In genomic region chr2:197037863-197038398, GRCh38 we compare ENCODE assay signal across 16 cellular contexts.
A peak's percentile ranks its signal among the peaks of the same experiment; 100 is the strongest.
DNase-seq lines count a peak whose midpoint lies in the region; ATAC-seq, FAIRE-seq and TF ChIP-seq lines count a peak whose summit lies in the region.
"Had no signal": no experiment of that assay in that cellular context is flagged by ENCODE, and none has a peak within 500 bp of the region (broad histone marks: within the 10 kb centered on the region; RNA-seq: fewer than 3 reads in every experiment).

No MANE protein-coding gene starts in this region.

- BruUV-seq in HepG2 (replicated peaks; lab: Mats Ljungman, UMichigan), result no TSS peak

- 76% methylated on average over 2 of the region's 2 CpGs for WGBS in HepG2 (ENCODE audit: low lambda C conversion rate)
- 96% methylated on average over 2 of the region's 2 CpGs for WGBS in right lobe of liver (ENCODE audit: insufficient coverage, low coverage, low lambda C conversion rate, missing lambda C conversion rate)

- no peak overlapping the region for H3K27ac ChIP-seq in HepG2 (ENCODE audit: extremely low read length, insufficient read depth, low read length)
- no peak overlapping the region for H3K27ac ChIP-seq in right lobe of liver
- H3K27ac ChIP-seq: adrenal gland, thyroid gland had no signal

- H3K9me3 Mint-ChIP-seq in T-cell, result no peaks in the 10 kb centered on the region
- peaks cover 3 to 4% of the 10 kb centered on the region in 2 donors for H3K9me3 Mint-ChIP-seq in stimulated activated naive CD8-positive, alpha-beta T cell treated with anti-CD3 and anti-CD28 coated beads, Interleukin-15, amount 100 ng/mL, for 72 hours
- H3K9me3 Mint-ChIP-seq in stimulated activated memory B cell treated with anti-CD40 and anti-IgM and Interleukin-4, amounts not matched to agents 10 μg/mL and 1 μg/mL and 100 μg/mL, for 72 hours, result no peaks in the 10 kb centered on the region

- H3K4me3 Mint-ChIP-seq in T-cell, result no peak overlapping the region
- H3K4me3 Mint-ChIP-seq in stimulated activated naive CD8-positive, alpha-beta T cell treated with anti-CD3 and anti-CD28 coated beads, Interleukin-15, amount 100 ng/mL, for 72 hours, result no peak overlapping the region
- H3K4me3 Mint-ChIP-seq in stimulated activated memory B cell treated with anti-CD40 and anti-IgM and Interleukin-4, amounts not matched to agents 10 μg/mL and 1 μg/mL and 100 μg/mL, for 72 hours, result no peak overlapping the region
- H3K4me3 Mint-ChIP-seq: B cell had no signal

- no peaks in the 10 kb centered on the region for H3K79me2 ChIP-seq in HepG2 (ENCODE audit: insufficient read depth, low read length)

- no peak overlapping the region for H3K4me2 ChIP-seq in HepG2 (ENCODE audit: low read depth, low read length)

- H3K27me3 ChIP-seq in HepG2 (ENCODE audit: control insufficient read depth in 1 of 2, insufficient read depth in 2 of 2, low read length in 2 of 2), result 0 out of 5 replicates have a peak, but pooled peaks cover 0 to 3% of the 10 kb centered on the region in 2 experiments
- H3K27me3 ChIP-seq in right lobe of liver, result no peaks in the 10 kb centered on the region
- H3K27me3 ChIP-seq: adrenal gland, thyroid gland had no signal

- TF ChIP-seq CTCF in HepG2 (CRISPR knock-in tag; IDR thresholded peaks at IDR 0.05), result peak; percentile 21; the same call in 1 of the 2 replicates
- no peak for TF ChIP-seq CTCF in right lobe of liver (IDR thresholded peaks at IDR 0.05)
- no peak for TF ChIP-seq CTCF in epithelial cell of esophagus (IDR thresholded peaks at IDR 0.05; ENCODE audit: insufficient read depth, low read depth, low read length, missing control alignments)
- no peak for TF ChIP-seq CTCF in omental fat pad (IDR thresholded peaks at IDR 0.05)

- in situ Hi-C loops in HepG2 (cut with HindIII; ENCODE audit: extremely low pct_ligation_motif_present, low pct_unique_long_range_greater_than_20kb), result no loop called here

- H3K9me3 ChIP-seq in HepG2 (ENCODE audit: low read length), result no peaks in the 10 kb centered on the region
- H3K9me3 ChIP-seq in right lobe of liver, result no peaks in the 10 kb centered on the region
- H3K9me3 ChIP-seq: adrenal gland, thyroid gland had no signal

- no peak for FAIRE-seq in HepG2 (lab: Jason Lieb, UNC)

- ATAC-seq in HepG2, result peak; percentile 59
- no peak for ATAC-seq in right lobe of liver
- ATAC-seq in T-cell (replicated peaks in 1 of 4), result no peak
- ATAC-seq in stimulated activated naive CD8-positive, alpha-beta T cell treated with anti-CD3 and anti-CD28 coated beads, Interleukin-15, amount 100 ng/mL, for 72 hours, result peak; percentile 48
- ATAC-seq in omental fat pad (ENCODE audit: low FRiP score), result no peak
- ATAC-seq in stimulated activated memory B cell treated with anti-CD40 and anti-IgM and Interleukin-4, amounts not matched to agents 10 μg/mL and 1 μg/mL and 100 μg/mL, for 72 hours, result no peak
- ATAC-seq: left lobe of liver had no signal

- H3K4me3 ChIP-seq in HepG2 (replicated peaks in 1 of 3; ENCODE audit: insufficient read depth in 1 of 3, low read depth in 2 of 3, low read length in 3 of 3) (no peak overlapping the region), right lobe of liver (no peak overlapping the region), epithelial cell of esophagus (ENCODE audit: low read length) (no peak overlapping the region)
- H3K4me3 ChIP-seq: adrenal gland, thyroid gland had no signal

- no peak for TF ChIP-seq EP300 in HepG2 (IDR thresholded peaks at IDR 0.05; ENCODE audit: low read depth in 2 of 2, low read length in 2 of 2)
- no peak for TF ChIP-seq EP300 in HepG2 (CRISPR knock-in tag; IDR thresholded peaks at IDR 0.05; ENCODE audit: borderline replicate concordance)

- TF ChIP-seq RAD21 in HepG2 (CRISPR knock-in tag; IDR thresholded peaks at IDR 0.05), result no peak

- intact Hi-C loops in HepG2 (cut with micrococcal nuclease; ENCODE audit: unreplicated experiment) (no loop called here), right lobe of liver (cut with DNase I) (no loop called here)

- no peaks in the 10 kb centered on the region for H4K20me1 ChIP-seq in HepG2 (ENCODE audit: insufficient read depth, low read length)

- H3K36me3 ChIP-seq in HepG2 (replicated peaks in 1 of 2; ENCODE audit: control insufficient read depth in 1 of 2, insufficient read depth in 2 of 2, low read length in 2 of 2) (no peaks in the 10 kb centered on the region), right lobe of liver (no peaks in the 10 kb centered on the region)
- H3K36me3 ChIP-seq: adrenal gland, thyroid gland had no signal

- TF ChIP-seq POLR2A in HepG2 (IDR thresholded peaks at IDR 0.05; ENCODE audit: insufficient read depth in 1 of 2, low read depth in 2 of 2, low read length in 2 of 2) (no peak), right lobe of liver (IDR thresholded peaks at IDR 0.05) (no peak)

- CTCF ChIA-PET in HepG2 (lab: Yijun Ruan, JAX; ENCODE audit: low intra/inter-chr PET ratio, low total read pairs) (no interaction called here), T-cell (lab: Charles Lee) (interaction anchor here in 1 of 2 donors (1.5 kb wide), 1 partner anchor 75 kb away, joined by 4 read pairs; no protein-coding TSS in a partner anchor)

- POLR2A ChIA-PET in HepG2 (lab: Yijun Ruan, JAX) (no interaction called here), T-cell (lab: Charles Lee) (interaction anchor here in 1 of 2 donors (0.6 kb wide), 1 partner anchor 69 kb away, joined by 3 read pairs; no protein-coding TSS in a partner anchor)

- peaks cover 69% of the 10 kb centered on the region for H3K36me3 Mint-ChIP-seq in T-cell
- H3K36me3 Mint-ChIP-seq in stimulated activated memory B cell treated with anti-CD40 and anti-IgM and Interleukin-4, amounts not matched to agents 10 μg/mL and 1 μg/mL and 100 μg/mL, for 72 hours, result peaks cover 53% of the 10 kb centered on the region

- peaks cover 57 to 60% (median 58%) of the 10 kb centered on the region in 3 donors for H3K4me1 Mint-ChIP-seq in T-cell
- H3K4me1 Mint-ChIP-seq in stimulated activated naive CD8-positive, alpha-beta T cell treated with anti-CD3 and anti-CD28 coated beads, Interleukin-15, amount 100 ng/mL, for 72 hours, result peaks cover 31% of the 10 kb centered on the region
- H3K4me1 Mint-ChIP-seq in stimulated activated memory B cell treated with anti-CD40 and anti-IgM and Interleukin-4, amounts not matched to agents 10 μg/mL and 1 μg/mL and 100 μg/mL, for 72 hours, result peaks cover 10% of the 10 kb centered on the region

- H3K9ac ChIP-seq in HepG2 (ENCODE audit: insufficient read depth, low read depth, low read length), result no peak overlapping the region

- no peaks in the 10 kb centered on the region for H3K4me1 ChIP-seq in HepG2 (ENCODE audit: insufficient read depth, low read length)
- no peaks in the 10 kb centered on the region for H3K4me1 ChIP-seq in right lobe of liver
- H3K4me1 ChIP-seq: adrenal gland, thyroid gland had no signal

- H3K27ac Mint-ChIP-seq in T-cell, result peak overlapping the region; percentile 73 to 75
- peak overlapping the region in 1 of 2 donors; percentile 50 for H3K27ac Mint-ChIP-seq in stimulated activated naive CD8-positive, alpha-beta T cell treated with anti-CD3 and anti-CD28 coated beads, Interleukin-15, amount 100 ng/mL, for 72 hours
- H3K27ac Mint-ChIP-seq in stimulated activated memory B cell treated with anti-CD40 and anti-IgM and Interleukin-4, amounts not matched to agents 10 μg/mL and 1 μg/mL and 100 μg/mL, for 72 hours, result no peak overlapping the region

- DNase-seq in HepG2 (ENCODE audit: low spot score) (no peak), right lobe of liver (no peak), T-cell (no peak), epithelial cell of esophagus (ENCODE audit: low read depth) (peak; percentile 13), omental fat pad (ENCODE audit: low spot score) (no peak), hippocampal formation (lab: John Stamatoyannopoulos, UW) (no peak)
- DNase-seq in stimulated activated naive CD8-positive, alpha-beta T cell treated with anti-CD3 and anti-CD28 coated beads, Interleukin-15, amount 100 ng/mL, for 72 hours, result no peak
- DNase-seq: adrenal gland; hypothalamus; NCI-H2171; SHP77 treated with DMSO at 0.1 percent for 48 hours; stimulated activated CD4-positive, alpha-beta T cell treated with anti-CD3 and anti-CD28 coated beads, Interleukin-15, amount 100 ng/mL, for 24 hours; thyroid gland had no signal

- H3K27me3 Mint-ChIP-seq in T-cell, result no peaks in the 10 kb centered on the region
- H3K27me3 Mint-ChIP-seq in stimulated activated naive CD8-positive, alpha-beta T cell treated with anti-CD3 and anti-CD28 coated beads, Interleukin-15, amount 100 ng/mL, for 72 hours, result no peaks in the 10 kb centered on the region
- no peaks in the 10 kb centered on the region for H3K27me3 Mint-ChIP-seq in stimulated activated memory B cell treated with anti-CD40 and anti-IgM and Interleukin-4, amounts not matched to agents 10 μg/mL and 1 μg/mL and 100 μg/mL, for 72 hours
- H3K27me3 Mint-ChIP-seq: B cell had no signal

- H2AFZ ChIP-seq in HepG2 (ENCODE audit: low read length), result no peak overlapping the region

TF ChIP-seq in HepG2, 621 proteins besides CTCF, POLR2A, EP300 and RAD21:
- TF ChIP-seq STAG1 (CRISPR knock-in tag; IDR thresholded peaks at IDR 0.05) (peak; percentile 24), ZBTB3 (CRISPR knock-in tag; IDR thresholded peaks at IDR 0.05; ENCODE audit: borderline replicate concordance, low read depth) (no peak)

Comparison
In these comparisons a context has a peak if more than half of its experiments do, and no peak if none do; other contexts are left out.
1. ATAC-seq: peak in HepG2 (single experiment) and stimulated activated naive CD8-positive, alpha-beta T cell treated with anti-CD3 and anti-CD28 coated beads, Interleukin-15, amount 100 ng/mL, for 72 hours (single experiment); none in right lobe of liver (0 of 4), T-cell (0 of 4), omental fat pad (single experiment) and stimulated activated memory B cell treated with anti-CD40 and anti-IgM and Interleukin-4, amounts not matched to agents 10 μg/mL and 1 μg/mL and 100 μg/mL, for 72 hours (single experiment).